8 cellular contexts compared by ENCODE assay signal in genomic region chr13:41652735-41653361, GRCh38.
DNase-seq lines count a peak whose midpoint lies in the region; ATAC-seq, FAIRE-seq and TF ChIP-seq lines count a peak whose summit lies in the region.

No MANE protein-coding gene starts in this region.

- H3K9ac ChIP-seq in OCI-LY1 (ENCODE audit: low read length): peak overlapping the region; percentile 38; the same call in 1 of the 2 replicates

- H4K20me1 ChIP-seq in OCI-LY1 (ENCODE audit: insufficient read depth, low read length): no peaks in the 10 kb centered on the region

- H3K9me2 ChIP-seq in OCI-LY1 (ENCODE audit: low read depth, low read length): no peaks in the 10 kb centered on the region

- no peak overlapping the region for H2AFZ ChIP-seq in OCI-LY1 (ENCODE audit: low read length)

- H3K27me3 ChIP-seq in OCI-LY1 (ENCODE audit: insufficient read depth, low read length) (no peaks in the 10 kb centered on the region), bronchial epithelial cell (ENCODE audit: control insufficient read depth, insufficient read depth, low read length) (no peaks in the 10 kb centered on the region), transverse colon (no peaks in the 10 kb centered on the region)

- FAIRE-seq in bronchial epithelial cell (lab: Jason Lieb, UNC): no peak

- intact Hi-C loops in transverse colon (cut with DNase I; ENCODE audit: low total_unique reads): no loop called here

- in situ Hi-C loops in transverse colon (cut with MboI; ENCODE audit: low pct_ligation_motif_present in 1 of 4, low pct_unique_long_range_greater_than_20kb in 1 of 4, low sequenced_read_pairs in 3 of 4): loop anchor here in 3 of 4 donors (10.0 to 25.0 kb wide), 3 partner anchors 241 to 459 kb away; no protein-coding TSS in a partner anchor

- H3K36me3 ChIP-seq in OCI-LY1 (ENCODE audit: insufficient read depth, low read length) (no peaks in the 10 kb centered on the region), bronchial epithelial cell (ENCODE audit: control insufficient read depth, insufficient read depth, low read length) (no peaks in the 10 kb centered on the region), transverse colon (no peaks in the 10 kb centered on the region)

- H3K4me1 ChIP-seq in OCI-LY1 (ENCODE audit: insufficient read depth, low read length, severe bottlenecking): peaks cover 61% of the 10 kb centered on the region
- peaks cover 4 to 14% (median 10%) of the 10 kb centered on the region in 4 donors for H3K4me1 ChIP-seq in transverse colon

- no peak overlapping the region; the same call in 1 of the 2 replicates for H3K4me2 ChIP-seq in OCI-LY1 (ENCODE audit: low read length)

- H3K27ac ChIP-seq in OCI-LY1 (ENCODE audit: low read depth, low read length, poor library complexity, severe bottlenecking): peak overlapping the region; percentile 74
- H3K27ac ChIP-seq in transverse colon: no peak overlapping the region

- H3K79me2 ChIP-seq in OCI-LY1 (ENCODE audit: insufficient read depth, low read length): no peaks in the 10 kb centered on the region

- ATAC-seq in left lobe of liver (peak; percentile 79), HG02588 (IDR thresholded peaks at IDR 0.05; ENCODE audit: unreplicated experiment) (no peak)

- H3K9me3 ChIP-seq in OCI-LY1 (ENCODE audit: low read length) (no peaks in the 10 kb centered on the region), transverse colon (no peaks in the 10 kb centered on the region)

- WGBS in transverse colon (ENCODE audit: low coverage in 1 of 2), 2 donors: 51 to 59% methylated on average over 4 of the region's 4 CpGs

- DNase-seq in AG10803 (ENCODE audit: low read depth): peak; percentile 78
- peak; percentile 16 for DNase-seq in GM12864 (ENCODE audit: low read depth)
- peak; percentile 56 for DNase-seq in bronchial epithelial cell (ENCODE audit: low read depth)
- no peak for DNase-seq in left lobe of liver (ENCODE audit: low spot score)
- DNase-seq in transverse colon: no peak
- DNase-seq in HuH-7.5 (ENCODE audit: low spot score): no peak

- TF ChIP-seq EP300 in transverse colon (IDR thresholded peaks at IDR 0.05; ENCODE audit: low read depth): no peak

- H3F3A ChIP-seq in OCI-LY1 (ENCODE audit: insufficient read depth, low read length): 0 out of 2 replicates have a peak, but pooled peaks cover 3% of the 10 kb centered on the region

- no peak for TF ChIP-seq POLR2A in transverse colon (IDR thresholded peaks at IDR 0.05)

- H3K4me3 ChIP-seq in AG10803 (ENCODE audit: low read length) (no peak overlapping the region), GM12864 (ENCODE audit: low read depth, low read length) (no peak overlapping the region), OCI-LY1 (ENCODE audit: low read depth, low read length, poor library complexity, severe bottlenecking) (no peak overlapping the region), bronchial epithelial cell (ENCODE audit: low read depth, low read length) (no peak overlapping the region), transverse colon (no peak overlapping the region)

- peak; percentile 73 for TF ChIP-seq CTCF in AG10803 (conservative IDR thresholded peaks at IDR 0.05; ENCODE audit: low read length)
- no peak for TF ChIP-seq CTCF in GM12864 (IDR thresholded peaks at IDR 0.05; ENCODE audit: low read depth, low read length, missing control alignments)
- peak; percentile 84 for TF ChIP-seq CTCF in OCI-LY1 (IDR thresholded peaks at IDR 0.05; ENCODE audit: low read length)
- TF ChIP-seq CTCF in bronchial epithelial cell (IDR thresholded peaks at IDR 0.05; ENCODE audit: insufficient read depth, low read length, severe bottlenecking): peak; percentile 30
- peak; percentile 42 to 65 (median 45) for TF ChIP-seq CTCF in transverse colon (IDR thresholded peaks at IDR 0.05)

Comparison
In these comparisons a context has a peak if more than half of its experiments do, and no peak if none do; other contexts are left out.
1. DNase-seq: peak in AG10803 (single experiment), GM12864 (single experiment) and bronchial epithelial cell (single experiment); none in left lobe of liver (single experiment), transverse colon (single experiment) and HuH-7.5 (single experiment).